1 cellular context compared by ENCODE assay signal in the genomic region with DNA sequence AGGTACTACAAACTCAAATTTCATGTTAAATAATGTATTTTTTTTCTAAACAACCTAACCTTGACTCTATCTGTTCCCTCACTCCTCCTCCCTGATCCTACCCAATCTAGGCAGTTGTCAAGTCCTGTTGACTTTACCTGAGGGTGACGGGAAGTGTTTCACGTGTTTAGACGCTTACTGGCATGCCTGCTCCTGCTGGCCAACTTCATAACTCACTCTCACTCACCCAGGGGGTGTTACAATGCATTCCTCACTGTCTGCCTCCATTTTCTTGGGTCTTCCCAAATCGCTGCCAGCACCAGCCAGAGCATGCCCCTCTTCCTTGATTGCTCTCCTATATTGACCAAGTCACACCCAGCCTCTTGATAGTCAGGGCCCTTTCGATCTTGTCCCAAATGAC.
TF ChIP-seq lines count a peak whose summit lies in the region.

No MANE protein-coding gene starts in this region.

TF ChIP-seq in HepG2, 621 proteins besides CTCF, POLR2A, EP300 and RAD21 (continued from another document and continues in another):
- TF ChIP-seq, protein P1, sequence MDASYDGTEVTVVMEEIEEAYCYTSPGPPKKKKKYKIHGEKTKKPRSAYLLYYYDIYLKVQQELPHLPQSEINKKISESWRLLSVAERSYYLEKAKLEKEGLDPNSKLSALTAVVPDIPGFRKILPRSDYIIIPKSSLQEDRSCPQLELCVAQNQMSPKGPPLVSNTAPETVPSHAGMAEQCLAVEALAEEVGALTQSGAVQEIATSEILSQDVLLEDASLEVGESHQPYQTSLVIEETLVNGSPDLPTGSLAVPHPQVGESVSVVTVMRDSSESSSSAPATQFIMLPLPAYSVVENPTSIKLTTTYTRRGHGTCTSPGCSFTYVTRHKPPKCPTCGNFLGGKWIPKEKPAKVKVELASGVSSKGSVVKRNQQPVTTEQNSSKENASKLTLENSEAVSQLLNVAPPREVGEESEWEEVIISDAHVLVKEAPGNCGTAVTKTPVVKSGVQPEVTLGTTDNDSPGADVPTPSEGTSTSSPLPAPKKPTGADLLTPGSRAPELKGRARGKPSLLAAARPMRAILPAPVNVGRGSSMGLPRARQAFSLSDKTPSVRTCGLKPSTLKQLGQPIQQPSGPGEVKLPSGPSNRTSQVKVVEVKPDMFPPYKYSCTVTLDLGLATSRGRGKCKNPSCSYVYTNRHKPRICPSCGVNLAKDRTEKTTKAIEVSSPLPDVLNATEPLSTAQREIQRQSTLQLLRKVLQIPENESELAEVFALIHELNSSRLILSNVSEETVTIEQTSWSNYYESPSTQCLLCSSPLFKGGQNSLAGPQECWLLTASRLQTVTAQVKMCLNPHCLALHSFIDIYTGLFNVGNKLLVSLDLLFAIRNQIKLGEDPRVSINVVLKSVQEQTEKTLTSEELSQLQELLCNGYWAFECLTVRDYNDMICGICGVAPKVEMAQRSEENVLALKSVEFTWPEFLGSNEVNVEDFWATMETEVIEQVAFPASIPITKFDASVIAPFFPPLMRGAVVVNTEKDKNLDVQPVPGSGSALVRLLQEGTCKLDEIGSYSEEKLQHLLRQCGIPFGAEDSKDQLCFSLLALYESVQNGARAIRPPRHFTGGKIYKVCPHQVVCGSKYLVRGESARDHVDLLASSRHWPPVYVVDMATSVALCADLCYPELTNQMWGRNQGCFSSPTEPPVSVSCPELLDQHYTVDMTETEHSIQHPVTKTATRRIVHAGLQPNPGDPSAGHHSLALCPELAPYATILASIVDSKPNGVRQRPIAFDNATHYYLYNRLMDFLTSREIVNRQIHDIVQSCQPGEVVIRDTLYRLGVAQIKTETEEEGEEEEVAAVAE (CRISPR knock-in tag; IDR thresholded peaks at IDR 0.05; ENCODE audit: borderline replicate concordance), result peak; percentile 85
- TF ChIP-seq ZNF720 (CRISPR knock-in tag; IDR thresholded peaks at IDR 0.05) (no peak), NR2F2 (IDR thresholded peaks at IDR 0.05; ENCODE audit: borderline replicate concordance, low read depth) (no peak), ZNF772 (CRISPR knock-in tag; IDR thresholded peaks at IDR 0.05) (peak; percentile 70; the same call in 1 of the 2 replicates), THAP11 (CRISPR knock-in tag; IDR thresholded peaks at IDR 0.05) (peak; percentile 69), PHF5A (CRISPR knock-in tag; IDR thresholded peaks at IDR 0.05; ENCODE audit: low read depth, unreplicated experiment) (no peak), CREB1 (IDR thresholded peaks at IDR 0.05) (no peak), CREB1 (CRISPR knock-in tag; IDR thresholded peaks at IDR 0.05) (no peak), PLRG1 (conservative IDR thresholded peaks at IDR 0.05) (no peak), HOXA3 (CRISPR knock-in tag; IDR thresholded peaks at IDR 0.05) (peak; percentile 59; the same call in 1 of the 2 replicates), ZNF546 (CRISPR knock-in tag; conservative IDR thresholded peaks at IDR 0.05) (no peak), MIER2 (CRISPR knock-in tag; IDR thresholded peaks at IDR 0.05) (no peak), MEIS1 (CRISPR knock-in tag; IDR thresholded peaks at IDR 0.05; ENCODE audit: borderline replicate concordance) (no peak), ZNF709 (CRISPR knock-in tag; IDR thresholded peaks at IDR 0.05) (no peak), KLF15 (CRISPR knock-in tag; IDR thresholded peaks at IDR 0.05; ENCODE audit: borderline replicate concordance) (no peak), THYN1 (CRISPR knock-in tag; IDR thresholded peaks at IDR 0.05; ENCODE audit: borderline replicate concordance, low read depth) (no peak), BHLHE40 (IDR thresholded peaks at IDR 0.05; ENCODE audit: low read length) (peak; percentile 65), JUND (CRISPR knock-in tag; IDR thresholded peaks at IDR 0.05) (no peak; the same call in 1 of the 2 replicates), ZNF230 (CRISPR knock-in tag; IDR thresholded peaks at IDR 0.05) (no peak), ZNF441 (CRISPR knock-in tag; IDR thresholded peaks at IDR 0.05; ENCODE audit: borderline replicate concordance) (peak; percentile 85; the same call in 1 of the 2 replicates), ATF7 (IDR thresholded peaks at IDR 0.05) (no peak), ATF7 (CRISPR knock-in tag; IDR thresholded peaks at IDR 0.05) (no peak), NCOA5 (CRISPR knock-in tag; IDR thresholded peaks at IDR 0.05) (no peak), ISL2 (CRISPR knock-in tag; IDR thresholded peaks at IDR 0.05) (peak; percentile 53; the same call in 1 of the 2 replicates), SMC3 (IDR thresholded peaks at IDR 0.05; ENCODE audit: low read length) (no peak), NFATC3 (CRISPR knock-in tag; IDR thresholded peaks at IDR 0.05) (no peak), ZNF10 (CRISPR knock-in tag; IDR thresholded peaks at IDR 0.05; ENCODE audit: borderline replicate concordance, low read depth) (no peak), CENPT (CRISPR knock-in tag; IDR thresholded peaks at IDR 0.05; ENCODE audit: low read depth) (no peak), ZNF260 (CRISPR knock-in tag; IDR thresholded peaks at IDR 0.05; ENCODE audit: borderline replicate concordance, low read depth) (no peak), ADNP (CRISPR knock-in tag; IDR thresholded peaks at IDR 0.05) (no peak), GABPA (IDR thresholded peaks at IDR 0.05; ENCODE audit: low read depth, low read length) (no peak), GABPA (CRISPR knock-in tag; IDR thresholded peaks at IDR 0.05; ENCODE audit: low read depth) (0 out of 2 replicates have a peak, but pooled peaks have one; percentile 25), ZNF549 (CRISPR knock-in tag; IDR thresholded peaks at IDR 0.05) (no peak), NONO (IDR thresholded peaks at IDR 0.05) (no peak), NONO (CRISPR knock-in tag; conservative IDR thresholded peaks at IDR 0.05) (no peak), NR3C1 (CRISPR knock-in tag; IDR thresholded peaks at IDR 0.05) (no peak)
- TF ChIP-seq, protein P2, sequence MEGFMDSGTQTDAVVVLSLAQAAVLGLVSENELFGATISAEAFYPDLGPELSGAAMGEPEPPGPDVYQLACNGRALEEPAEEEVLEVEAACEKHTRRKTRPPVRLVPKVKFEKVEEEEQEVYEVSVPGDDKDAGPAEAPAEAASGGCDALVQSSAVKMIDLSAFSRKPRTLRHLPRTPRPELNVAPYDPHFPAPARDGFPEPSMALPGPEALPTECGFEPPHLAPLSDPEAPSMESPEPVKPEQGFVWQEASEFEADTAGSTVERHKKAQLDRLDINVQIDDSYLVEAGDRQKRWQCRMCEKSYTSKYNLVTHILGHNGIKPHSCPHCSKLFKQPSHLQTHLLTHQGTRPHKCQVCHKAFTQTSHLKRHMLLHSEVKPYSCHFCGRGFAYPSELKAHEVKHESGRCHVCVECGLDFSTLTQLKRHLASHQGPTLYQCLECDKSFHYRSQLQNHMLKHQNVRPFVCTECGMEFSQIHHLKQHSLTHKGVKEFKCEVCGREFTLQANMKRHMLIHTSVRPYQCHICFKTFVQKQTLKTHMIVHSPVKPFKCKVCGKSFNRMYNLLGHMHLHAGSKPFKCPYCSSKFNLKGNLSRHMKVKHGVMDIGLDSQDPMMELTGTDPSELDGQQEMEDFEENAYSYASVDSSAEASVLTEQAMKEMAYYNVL (CRISPR knock-in tag; IDR thresholded peaks at IDR 0.05; ENCODE audit: borderline replicate concordance), result 0 out of 2 replicates have a peak, but pooled peaks have one; percentile 12
- TF ChIP-seq, protein P3, sequence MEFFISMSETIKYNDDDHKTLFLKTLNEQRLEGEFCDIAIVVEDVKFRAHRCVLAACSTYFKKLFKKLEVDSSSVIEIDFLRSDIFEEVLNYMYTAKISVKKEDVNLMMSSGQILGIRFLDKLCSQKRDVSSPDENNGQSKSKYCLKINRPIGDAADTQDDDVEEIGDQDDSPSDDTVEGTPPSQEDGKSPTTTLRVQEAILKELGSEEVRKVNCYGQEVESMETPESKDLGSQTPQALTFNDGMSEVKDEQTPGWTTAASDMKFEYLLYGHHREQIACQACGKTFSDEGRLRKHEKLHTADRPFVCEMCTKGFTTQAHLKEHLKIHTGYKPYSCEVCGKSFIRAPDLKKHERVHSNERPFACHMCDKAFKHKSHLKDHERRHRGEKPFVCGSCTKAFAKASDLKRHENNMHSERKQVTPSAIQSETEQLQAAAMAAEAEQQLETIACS (CRISPR knock-in tag; IDR thresholded peaks at IDR 0.05), result no peak
- TF ChIP-seq, protein P4, sequence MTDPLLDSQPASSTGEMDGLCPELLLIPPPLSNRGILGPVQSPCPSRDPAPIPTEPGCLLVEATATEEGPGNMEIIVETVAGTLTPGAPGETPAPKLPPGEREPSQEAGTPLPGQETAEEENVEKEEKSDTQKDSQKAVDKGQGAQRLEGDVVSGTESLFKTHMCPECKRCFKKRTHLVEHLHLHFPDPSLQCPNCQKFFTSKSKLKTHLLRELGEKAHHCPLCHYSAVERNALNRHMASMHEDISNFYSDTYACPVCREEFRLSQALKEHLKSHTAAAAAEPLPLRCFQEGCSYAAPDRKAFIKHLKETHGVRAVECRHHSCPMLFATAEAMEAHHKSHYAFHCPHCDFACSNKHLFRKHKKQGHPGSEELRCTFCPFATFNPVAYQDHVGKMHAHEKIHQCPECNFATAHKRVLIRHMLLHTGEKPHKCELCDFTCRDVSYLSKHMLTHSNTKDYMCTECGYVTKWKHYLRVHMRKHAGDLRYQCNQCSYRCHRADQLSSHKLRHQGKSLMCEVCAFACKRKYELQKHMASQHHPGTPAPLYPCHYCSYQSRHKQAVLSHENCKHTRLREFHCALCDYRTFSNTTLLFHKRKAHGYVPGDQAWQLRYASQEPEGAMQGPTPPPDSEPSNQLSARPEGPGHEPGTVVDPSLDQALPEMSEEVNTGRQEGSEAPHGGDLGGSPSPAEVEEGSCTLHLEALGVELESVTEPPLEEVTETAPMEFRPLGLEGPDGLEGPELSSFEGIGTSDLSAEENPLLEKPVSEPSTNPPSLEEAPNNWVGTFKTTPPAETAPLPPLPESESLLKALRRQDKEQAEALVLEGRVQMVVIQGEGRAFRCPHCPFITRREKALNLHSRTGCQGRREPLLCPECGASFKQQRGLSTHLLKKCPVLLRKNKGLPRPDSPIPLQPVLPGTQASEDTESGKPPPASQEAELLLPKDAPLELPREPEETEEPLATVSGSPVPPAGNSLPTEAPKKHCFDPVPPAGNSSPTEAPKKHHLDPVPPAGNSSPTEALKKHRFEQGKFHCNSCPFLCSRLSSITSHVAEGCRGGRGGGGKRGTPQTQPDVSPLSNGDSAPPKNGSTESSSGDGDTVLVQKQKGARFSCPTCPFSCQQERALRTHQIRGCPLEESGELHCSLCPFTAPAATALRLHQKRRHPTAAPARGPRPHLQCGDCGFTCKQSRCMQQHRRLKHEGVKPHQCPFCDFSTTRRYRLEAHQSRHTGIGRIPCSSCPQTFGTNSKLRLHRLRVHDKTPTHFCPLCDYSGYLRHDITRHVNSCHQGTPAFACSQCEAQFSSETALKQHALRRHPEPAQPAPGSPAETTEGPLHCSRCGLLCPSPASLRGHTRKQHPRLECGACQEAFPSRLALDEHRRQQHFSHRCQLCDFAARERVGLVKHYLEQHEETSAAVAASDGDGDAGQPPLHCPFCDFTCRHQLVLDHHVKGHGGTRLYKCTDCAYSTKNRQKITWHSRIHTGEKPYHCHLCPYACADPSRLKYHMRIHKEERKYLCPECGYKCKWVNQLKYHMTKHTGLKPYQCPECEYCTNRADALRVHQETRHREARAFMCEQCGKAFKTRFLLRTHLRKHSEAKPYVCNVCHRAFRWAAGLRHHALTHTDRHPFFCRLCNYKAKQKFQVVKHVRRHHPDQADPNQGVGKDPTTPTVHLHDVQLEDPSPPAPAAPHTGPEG (CRISPR knock-in tag; IDR thresholded peaks at IDR 0.05), result no peak
- TF ChIP-seq, protein P5, sequence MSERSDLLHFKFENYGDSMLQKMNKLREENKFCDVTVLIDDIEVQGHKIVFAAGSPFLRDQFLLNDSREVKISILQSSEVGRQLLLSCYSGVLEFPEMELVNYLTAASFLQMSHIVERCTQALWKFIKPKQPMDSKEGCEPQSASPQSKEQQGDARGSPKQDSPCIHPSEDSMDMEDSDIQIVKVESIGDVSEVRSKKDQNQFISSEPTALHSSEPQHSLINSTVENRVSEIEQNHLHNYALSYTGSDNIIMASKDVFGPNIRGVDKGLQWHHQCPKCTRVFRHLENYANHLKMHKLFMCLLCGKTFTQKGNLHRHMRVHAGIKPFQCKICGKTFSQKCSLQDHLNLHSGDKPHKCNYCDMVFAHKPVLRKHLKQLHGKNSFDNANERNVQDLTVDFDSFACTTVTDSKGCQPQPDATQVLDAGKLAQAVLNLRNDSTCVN (CRISPR knock-in tag; IDR thresholded peaks at IDR 0.05; ENCODE audit: borderline replicate concordance), result no peak; the same call in 1 of the 2 replicates
- TF ChIP-seq, protein P6, sequence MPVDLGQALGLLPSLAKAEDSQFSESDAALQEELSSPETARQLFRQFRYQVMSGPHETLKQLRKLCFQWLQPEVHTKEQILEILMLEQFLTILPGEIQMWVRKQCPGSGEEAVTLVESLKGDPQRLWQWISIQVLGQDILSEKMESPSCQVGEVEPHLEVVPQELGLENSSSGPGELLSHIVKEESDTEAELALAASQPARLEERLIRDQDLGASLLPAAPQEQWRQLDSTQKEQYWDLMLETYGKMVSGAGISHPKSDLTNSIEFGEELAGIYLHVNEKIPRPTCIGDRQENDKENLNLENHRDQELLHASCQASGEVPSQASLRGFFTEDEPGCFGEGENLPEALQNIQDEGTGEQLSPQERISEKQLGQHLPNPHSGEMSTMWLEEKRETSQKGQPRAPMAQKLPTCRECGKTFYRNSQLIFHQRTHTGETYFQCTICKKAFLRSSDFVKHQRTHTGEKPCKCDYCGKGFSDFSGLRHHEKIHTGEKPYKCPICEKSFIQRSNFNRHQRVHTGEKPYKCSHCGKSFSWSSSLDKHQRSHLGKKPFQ (CRISPR knock-in tag; IDR thresholded peaks at IDR 0.05; ENCODE audit: insufficient replicate concordance), result no peak
- TF ChIP-seq, protein P7, sequence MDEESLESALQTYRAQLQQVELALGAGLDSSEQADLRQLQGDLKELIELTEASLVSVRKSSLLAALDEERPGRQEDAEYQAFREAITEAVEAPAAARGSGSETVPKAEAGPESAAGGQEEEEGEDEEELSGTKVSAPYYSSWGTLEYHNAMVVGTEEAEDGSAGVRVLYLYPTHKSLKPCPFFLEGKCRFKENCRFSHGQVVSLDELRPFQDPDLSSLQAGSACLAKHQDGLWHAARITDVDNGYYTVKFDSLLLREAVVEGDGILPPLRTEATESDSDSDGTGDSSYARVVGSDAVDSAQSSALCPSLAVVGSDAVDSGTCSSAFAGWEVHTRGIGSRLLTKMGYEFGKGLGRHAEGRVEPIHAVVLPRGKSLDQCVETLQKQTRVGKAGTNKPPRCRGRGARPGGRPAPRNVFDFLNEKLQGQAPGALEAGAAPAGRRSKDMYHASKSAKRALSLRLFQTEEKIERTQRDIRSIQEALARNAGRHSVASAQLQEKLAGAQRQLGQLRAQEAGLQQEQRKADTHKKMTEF (CRISPR knock-in tag; IDR thresholded peaks at IDR 0.05), result no peak; the same call in none of the 2 replicates
- TF ChIP-seq, protein P8, sequence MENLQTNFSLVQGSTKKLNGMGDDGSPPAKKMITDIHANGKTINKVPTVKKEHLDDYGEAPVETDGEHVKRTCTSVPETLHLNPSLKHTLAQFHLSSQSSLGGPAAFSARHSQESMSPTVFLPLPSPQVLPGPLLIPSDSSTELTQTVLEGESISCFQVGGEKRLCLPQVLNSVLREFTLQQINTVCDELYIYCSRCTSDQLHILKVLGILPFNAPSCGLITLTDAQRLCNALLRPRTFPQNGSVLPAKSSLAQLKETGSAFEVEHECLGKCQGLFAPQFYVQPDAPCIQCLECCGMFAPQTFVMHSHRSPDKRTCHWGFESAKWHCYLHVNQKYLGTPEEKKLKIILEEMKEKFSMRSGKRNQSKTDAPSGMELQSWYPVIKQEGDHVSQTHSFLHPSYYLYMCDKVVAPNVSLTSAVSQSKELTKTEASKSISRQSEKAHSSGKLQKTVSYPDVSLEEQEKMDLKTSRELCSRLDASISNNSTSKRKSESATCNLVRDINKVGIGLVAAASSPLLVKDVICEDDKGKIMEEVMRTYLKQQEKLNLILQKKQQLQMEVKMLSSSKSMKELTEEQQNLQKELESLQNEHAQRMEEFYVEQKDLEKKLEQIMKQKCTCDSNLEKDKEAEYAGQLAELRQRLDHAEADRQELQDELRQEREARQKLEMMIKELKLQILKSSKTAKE (CRISPR knock-in tag; IDR thresholded peaks at IDR 0.05; ENCODE audit: borderline replicate concordance), result peak; percentile 54; the same call in 1 of the 2 replicates
